In genomic region chr11:12042215-12042676, GRCh38 we compare ENCODE assay signal across 13 cellular contexts. TPM values are rescaled to one million over a fixed set of nuclear protein-coding genes. Genes with fewer than 3 reads are reported as not detected.
DNase-seq lines count a peak whose midpoint lies in the region; ATAC-seq and TF ChIP-seq lines count a peak whose summit lies in the region.
"Had no signal": no experiment of that assay in that cellular context is flagged by ENCODE, and none has a peak within 500 bp of the region (broad histone marks: within the 10 kb centered on the region; RNA-seq: fewer than 3 reads in every experiment).

No MANE protein-coding gene starts in this region.

- H3K27me3 Mint-ChIP-seq in CD8-positive, alpha-beta memory T cell = peaks cover 0 to 10% of the 10 kb centered on the region in 2 donors

- 14% methylated on average over 7 of the region's 7 CpGs for WGBS in SK-N-SH (ENCODE audit: low lambda C conversion rate)

- peaks cover 0 to under 1% (median 0%) of the 10 kb centered on the region in 3 donors for H3K4me1 Mint-ChIP-seq in CD8-positive, alpha-beta memory T cell

- H3F3A ChIP-seq in SK-N-SH (replicated peaks; ENCODE audit: insufficient read depth) = peaks cover 37% of the 10 kb centered on the region

- no peak for TF ChIP-seq CTCF in HL-60 (IDR thresholded peaks at IDR 0.05; ENCODE audit: insufficient read depth, low read length)
- no peak for TF ChIP-seq CTCF in SK-N-SH (IDR thresholded peaks at IDR 0.05)
- TF ChIP-seq CTCF in fibroblast of villous mesenchyme (IDR thresholded peaks at IDR 0.05; ENCODE audit: insufficient read depth, low read depth, low read length) = no peak

- H3K27ac Mint-ChIP-seq in CD8-positive, alpha-beta memory T cell = no peak overlapping the region
- H3K27ac Mint-ChIP-seq: natural killer cell had no signal

- ATAC-seq in HG03342 (IDR thresholded peaks at IDR 0.05; ENCODE audit: unreplicated experiment) = no peak

- no peaks in the 10 kb centered on the region for H3K9me3 ChIP-seq in SK-N-SH
- H3K9me3 ChIP-seq in CD8-positive, alpha-beta memory T cell (ENCODE audit: low read length) = no peaks in the 10 kb centered on the region
- H3K9me3 ChIP-seq: esophagus muscularis mucosa had no signal

- H3K4me3 ChIP-seq in ACC112 (ENCODE audit: low read depth, low read length) (no peak overlapping the region; the same call in 1 of the 2 replicates), HL-60 (replicated peaks; ENCODE audit: insufficient read depth, low read length) (no peak overlapping the region), SK-N-SH (ENCODE audit: low read depth in 2 of 2, low read length in 1 of 2) (no peak overlapping the region), fibroblast of villous mesenchyme (ENCODE audit: low read depth, low read length) (no peak overlapping the region)
- H3K4me3 ChIP-seq in CD8-positive, alpha-beta memory T cell (ENCODE audit: low read length) = no peak overlapping the region
- H3K4me3 ChIP-seq: esophagus muscularis mucosa had no signal

- H3K4me2 ChIP-seq in SK-N-SH = no peak overlapping the region

- no peak overlapping the region for H3K4me3 Mint-ChIP-seq in CD8-positive, alpha-beta memory T cell
- H3K4me3 Mint-ChIP-seq: natural killer cell had no signal

- POLR2A ChIA-PET in SK-N-SH (lab: Yijun Ruan, JAX) = no interaction called here
- POLR2A ChIA-PET in CD8-positive, alpha-beta memory T cell (lab: Charles Lee) = no interaction called here

- H3K9me3 Mint-ChIP-seq in CD8-positive, alpha-beta memory T cell = no peaks in the 10 kb centered on the region
- H3K9me3 Mint-ChIP-seq: natural killer cell had no signal

- H2AFZ ChIP-seq in ACC112 (ENCODE audit: low read length, unreplicated experiment) (no peak overlapping the region), SK-N-SH (ENCODE audit: low read depth) (no peak overlapping the region)

- peak; percentile 74 to 78 for DNase-seq in HL-60 (ENCODE audit: low read depth in 1 of 2, low spot score in 1 of 2)
- no peak for DNase-seq in SK-N-SH
- DNase-seq in fibroblast of villous mesenchyme (ENCODE audit: low read depth) = peak; percentile 96
- no peak for DNase-seq in D341Med (ENCODE audit: low spot score)
- no peak for DNase-seq in CD8-positive, alpha-beta memory T cell
- no peak for DNase-seq in SHP77 (lab: John Stamatoyannopoulos, UW)
- DNase-seq: natural killer cell, NCI-H1092 had no signal

- no peaks in the 10 kb centered on the region for H3K9me2 ChIP-seq in SK-N-SH

- CTCF ChIA-PET in SK-N-SH (lab: Yijun Ruan, JAX) = interaction anchor here (0.8 to 17.0 kb wide), 6 partner anchors 34 to 244 kb away, joined by 4 to 488 read pairs (median 42); partner anchors contain the start of gene DKK3
- CTCF ChIA-PET in CD8-positive, alpha-beta memory T cell (lab: Charles Lee) = interaction anchor here (0.8 to 1.1 kb wide), 3 partner anchors 71 to 244 kb away, joined by 3 to 4 read pairs (median 3); no protein-coding TSS in a partner anchor

- peak in 1 of 2 experiments; percentile 94; a peak in 1 of 4 replicates for TF ChIP-seq EP300 in SK-N-SH (IDR thresholded peaks at IDR 0.05; ENCODE audit: borderline replicate concordance in 1 of 2, low read depth in 1 of 2, low read length in 1 of 2)

- H3K27ac ChIP-seq in ACC112 (ENCODE audit: low read depth, low read length) (peak overlapping the region; percentile 95), HL-60 (replicated peaks) (peak overlapping the region; percentile 38), SK-N-SH (ENCODE audit: low read depth in 2 of 2, low read length in 1 of 2) (peak overlapping the region; percentile 70 to 96; a peak in 3 of 4 replicates)
- H3K27ac ChIP-seq in CD8-positive, alpha-beta memory T cell (ENCODE audit: low read depth, low read length) = no peak overlapping the region
- H3K27ac ChIP-seq: C4-2B had no signal

- H3K79me2 ChIP-seq in ACC112 (ENCODE audit: control insufficient read depth, insufficient read depth, low read length, unreplicated experiment) = no peaks in the 10 kb centered on the region
- H3K79me2 ChIP-seq in SK-N-SH (ENCODE audit: insufficient read depth) = no peaks in the 10 kb centered on the region

- no peak for TF ChIP-seq RAD21 in SK-N-SH (IDR thresholded peaks at IDR 0.05; ENCODE audit: low read length)

- peaks cover 37% of the 10 kb centered on the region for H3K4me1 ChIP-seq in ACC112 (ENCODE audit: control insufficient read depth, insufficient read depth, low read length, unreplicated experiment)
- H3K4me1 ChIP-seq in SK-N-SH (ENCODE audit: control insufficient read depth in 1 of 2, insufficient read depth in 2 of 2, low read depth in 1 of 2, low read length in 1 of 2) = peaks cover 6 to 16% of the 10 kb centered on the region in 2 experiments; a peak in 3 of 4 replicates
- peaks cover under 1% of the 10 kb centered on the region for H3K4me1 ChIP-seq in CD8-positive, alpha-beta memory T cell (ENCODE audit: insufficient read depth, low read length)

- no peaks in the 10 kb centered on the region for H3K36me3 ChIP-seq in ACC112 (ENCODE audit: insufficient read depth, low read length)
- no peaks in the 10 kb centered on the region for H3K36me3 ChIP-seq in SK-N-SH (replicated peaks in 1 of 2; ENCODE audit: control insufficient read depth in 1 of 2, insufficient read depth in 2 of 2, low read length in 1 of 2)
- H3K36me3 ChIP-seq in CD8-positive, alpha-beta memory T cell (ENCODE audit: insufficient read depth, low read length) = no peaks in the 10 kb centered on the region
- H3K36me3 ChIP-seq: esophagus muscularis mucosa had no signal

- no peaks in the 10 kb centered on the region for H3K36me3 Mint-ChIP-seq in CD8-positive, alpha-beta memory T cell
- H3K36me3 Mint-ChIP-seq: natural killer cell had no signal

- H4K20me1 ChIP-seq in SK-N-SH (ENCODE audit: insufficient read depth) = no peaks in the 10 kb centered on the region

- H3K9ac ChIP-seq in SK-N-SH = peak overlapping the region; percentile 74; the same call in 1 of the 2 replicates

- no peaks in the 10 kb centered on the region for H3K27me3 ChIP-seq in ACC112 (ENCODE audit: insufficient read depth, low read length)
- no peaks in the 10 kb centered on the region for H3K27me3 ChIP-seq in HL-60 (ENCODE audit: insufficient read depth, poor library complexity, severe bottlenecking)
- no peaks in the 10 kb centered on the region for H3K27me3 ChIP-seq in SK-N-SH (ENCODE audit: insufficient read depth)
- H3K27me3 ChIP-seq in CD8-positive, alpha-beta memory T cell (ENCODE audit: insufficient read depth, low read length, poor library complexity, severe bottlenecking) = no peaks in the 10 kb centered on the region
- H3K27me3 ChIP-seq: esophagus muscularis mucosa had no signal

TF ChIP-seq in SK-N-SH, 30 proteins besides CTCF, POLR2A, EP300 and RAD21 (continues in another document):
- TF ChIP-seq MAX (IDR thresholded peaks at IDR 0.05; ENCODE audit: low read depth) (peak; percentile 42; the same call in 1 of the 2 replicates), PBX3 (IDR thresholded peaks at IDR 0.05) (peak; percentile 97), TAF1 (IDR thresholded peaks at IDR 0.05; ENCODE audit: borderline replicate concordance, low read depth, low read length) (no peak), ELF1 (IDR thresholded peaks at IDR 0.05) (peak; percentile 53; the same call in 1 of the 2 replicates), USF2 (IDR thresholded peaks at IDR 0.05; ENCODE audit: borderline replicate concordance, low read depth, low read length) (no peak), RFX5 (IDR thresholded peaks at IDR 0.05; ENCODE audit: low read length) (no peak), RCOR1 (IDR thresholded peaks at IDR 0.05; ENCODE audit: low read length) (no peak), GATA2 (CRISPR knock-in tag; IDR thresholded peaks at IDR 0.05) (no peak), IRF3 (IDR thresholded peaks at IDR 0.05; ENCODE audit: low read depth, low read length) (no peak), SIN3A (IDR thresholded peaks at IDR 0.05; ENCODE audit: borderline replicate concordance, low read depth, low read length) (no peak), CHD2 (IDR thresholded peaks at IDR 0.05; ENCODE audit: low read length, partially characterized antibody) (no peak), TEAD4 (IDR thresholded peaks at IDR 0.05; ENCODE audit: borderline replicate concordance, insufficient read depth) (peak; percentile 90)

RNA-seq across cellular contexts. Expression of gene DKK3, which starts 33.8 kb away (rescaled TPM):
- polyA plus RNA-seq in SK-N-SH (2012; rRNA removed) = 1,174 and 1,491 TPM in 2 replicates
- 1,028 and 1,442 TPM in 2 replicates for polyA plus RNA-seq in SK-N-SH (2012; cell fraction: cytosol; rRNA removed)
- 933 and 1,160 TPM in 2 replicates for polyA plus RNA-seq in SK-N-SH (2012; cell fraction: nucleus; rRNA removed)
- total RNA-seq in fibroblast of villous mesenchyme = 316 and 338 TPM in 2 replicates
- total RNA-seq in CD8-positive, alpha-beta memory T cell = 1 to 10 TPM; 2.4 to 2.7 TPM
- 20.4 TPM for polyA plus RNA-seq in CD8-positive, alpha-beta memory T cell
- total RNA-seq: T-helper 1 cell treated with Interleukin-12 subunit alpha and Interleukin-12 subunit beta and Interleukin-4 antibody, amounts not matched to agents 30 ng/mL and 1 ng/mL, for 36 hours had no signal

Comparison
In these comparisons a context has a peak if more than half of its experiments do, and no peak if none do; other contexts are left out.
1. DNase-seq: peak in HL-60 (2 of 2) and fibroblast of villous mesenchyme (single experiment); none in SK-N-SH (single experiment), D341Med (single experiment), CD8-positive, alpha-beta memory T cell (0 of 5) and SHP77 (0 of 2).
2. RNA of gene DKK3, which starts 33.8 kb away (total RNA-seq): 316 to 338 TPM in fibroblast of villous mesenchyme; 2.4 to 2.7 TPM in CD8-positive, alpha-beta memory T cell; every median in the first group is over 10 times any median in the second.